15 cellular contexts compared by ENCODE assay signal in genomic region chr9:78278177-78278777, GRCh38. TPM values are rescaled to one million over a fixed set of nuclear protein-coding genes. Genes with fewer than 3 reads are reported as not detected.
DNase-seq lines count a peak whose midpoint lies in the region; FAIRE-seq and TF ChIP-seq lines count a peak whose summit lies in the region.
"Had no signal": no experiment of that assay in that cellular context is flagged by ENCODE, and none has a peak within 500 bp of the region (broad histone marks: within the 10 kb centered on the region; RNA-seq: fewer than 3 reads in every experiment).

No MANE protein-coding gene starts in this region.

- H3K27me3 ChIP-seq in bronchial epithelial cell (ENCODE audit: control insufficient read depth, insufficient read depth, low read length) (no peaks in the 10 kb centered on the region), liver (ENCODE audit: control insufficient read depth in 4 of 4, insufficient read depth in 4 of 4, low read length in 3 of 4) (no peaks in the 10 kb centered on the region), WERI-Rb-1 (ENCODE audit: insufficient read depth, low read depth, severe bottlenecking) (no peaks in the 10 kb centered on the region)
- H3K27me3 ChIP-seq: thyroid gland had no signal

- peaks cover 4 to 35% (median 21%) of the 10 kb centered on the region in 4 donors for H3K4me1 ChIP-seq in liver (ENCODE audit: control insufficient read depth in 4 of 4, insufficient read depth in 4 of 4, low read length in 3 of 4)

- FAIRE-seq in bronchial epithelial cell (lab: Jason Lieb, UNC) (no peak), GM12891 (lab: Jason Lieb, UNC) (no peak)
- FAIRE-seq: H1, kidney, TTC549 had no signal

- no peak for TF ChIP-seq POLR2A in GM12891 (IDR thresholded peaks at IDR 0.05; ENCODE audit: low read depth, low read length)

- TF ChIP-seq CTCF in AG04449 (IDR thresholded peaks at IDR 0.05; ENCODE audit: insufficient read depth, low read length, missing control alignments), result no peak
- no peak for TF ChIP-seq CTCF in bronchial epithelial cell (IDR thresholded peaks at IDR 0.05; ENCODE audit: insufficient read depth, low read length, severe bottlenecking)
- TF ChIP-seq CTCF in liver (IDR thresholded peaks at IDR 0.05; ENCODE audit: low read depth, low read length, missing input control), result no peak
- no peak for TF ChIP-seq CTCF in WERI-Rb-1 (IDR thresholded peaks at IDR 0.05; ENCODE audit: low read depth, low read length)

- H3K36me3 ChIP-seq in bronchial epithelial cell (ENCODE audit: control insufficient read depth, insufficient read depth, low read length) (no peaks in the 10 kb centered on the region), liver (ENCODE audit: control insufficient read depth in 4 of 4, insufficient read depth in 3 of 4, low read depth in 1 of 4, low read length in 3 of 4) (no peaks in the 10 kb centered on the region), WERI-Rb-1 (no peaks in the 10 kb centered on the region; the same call in 1 of the 2 replicates)
- H3K36me3 ChIP-seq: thyroid gland had no signal

- peak; percentile 32 to 42 for TF ChIP-seq RAD21 in liver (IDR thresholded peaks at IDR 0.05)

- CTCF ChIA-PET in AG04449 (lab: Yijun Ruan, JAX), result interaction anchor here (0.6 to 1.6 kb wide), 5 partner anchors 14 to 92 kb away, joined by 3 to 5 read pairs (median 4); no protein-coding TSS in a partner anchor

- WGBS in liver, result 38% methylated on average over 5 of the region's 5 CpGs

- DNase-seq in AG04449 (ENCODE audit: low read depth, low spot score) (peak; percentile 38), bronchial epithelial cell (ENCODE audit: low read depth) (peak; percentile 82), GM12891 (ENCODE audit: insufficient read length, low spot score) (no peak), WERI-Rb-1 (no peak)
- peak; percentile 33 for DNase-seq in Jurkat, Clone E6-1 (ENCODE audit: low read depth, low spot score)
- DNase-seq in activated CD4-positive, alpha-beta T cell treated with anti-CD3 and anti-CD28 coated beads for 48 hours, result no peak
- no peak for DNase-seq in stimulated activated CD4-positive, alpha-beta T cell treated with anti-CD3 and anti-CD28 coated beads, Interleukin-4, amount 100 ng/mL, for 1 hour
- DNase-seq: amygdala, kidney, posterior cingulate gyrus had no signal

- H3K9me3 ChIP-seq in liver (ENCODE audit: control insufficient read depth in 4 of 4, low read length in 3 of 4), result no peaks in the 10 kb centered on the region
- H3K9me3 ChIP-seq in WERI-Rb-1 (ENCODE audit: severe bottlenecking), result no peaks in the 10 kb centered on the region
- H3K9me3 ChIP-seq: thyroid gland had no signal

- peak overlapping the region in 1 of 2 donors; percentile 45 for H3K9ac ChIP-seq in liver (ENCODE audit: low read depth in 1 of 2, low read length in 2 of 2)

- peak overlapping the region; percentile 73 to 85 for H3K27ac ChIP-seq in liver (ENCODE audit: low read depth in 1 of 2, low read length in 2 of 2)
- no peak overlapping the region for H3K27ac ChIP-seq in WERI-Rb-1
- H3K27ac ChIP-seq: epithelial cell of prostate had no signal

- POLR2A ChIA-PET in AG04449 (lab: Yijun Ruan, JAX), result interaction anchor here (1.6 kb wide), 1 partner anchor 19 kb away, joined by 7 read pairs; the partner anchor contains the start of gene PSAT1

- H3K4me3 ChIP-seq in AG04449 (ENCODE audit: low read depth, low read length) (no peak overlapping the region), bronchial epithelial cell (ENCODE audit: low read depth, low read length) (no peak overlapping the region), liver (ENCODE audit: low read depth in 1 of 3, low read length in 3 of 3) (no peak overlapping the region), WERI-Rb-1 (ENCODE audit: low read depth, low read length) (no peak overlapping the region)
- no peak overlapping the region for H3K4me3 ChIP-seq in Jurkat, Clone E6-1 (ENCODE audit: low read length)
- H3K4me3 ChIP-seq: thyroid gland had no signal

TF ChIP-seq in liver, 16 proteins besides CTCF, POLR2A, EP300 and RAD21 (continues in another document):
- peak; percentile 78 to 79 for TF ChIP-seq HNF4A (conservative IDR thresholded peaks at IDR 0.05)
- peak in 1 of 2 donors; percentile 31 for TF ChIP-seq GABPA (IDR thresholded peaks at IDR 0.05 in 1 of 2, conservative IDR thresholded peaks at IDR 0.05 in 1 of 2)
- TF ChIP-seq REST (IDR thresholded peaks at IDR 0.05), result peak; percentile 29
- peak; percentile 80 for TF ChIP-seq SP1 (IDR thresholded peaks at IDR 0.05)
- peak; percentile 68 to 79 for TF ChIP-seq RXRA (IDR thresholded peaks at IDR 0.05)
- peak; percentile 50 to 75 for TF ChIP-seq JUND (IDR thresholded peaks at IDR 0.05)
- peak; percentile 72 for TF ChIP-seq FOXA2 (IDR thresholded peaks at IDR 0.05)
- peak; percentile 83 for TF ChIP-seq YY1 (IDR thresholded peaks at IDR 0.05)
- peak; percentile 14 for TF ChIP-seq HNF4G (IDR thresholded peaks at IDR 0.05)

TF ChIP-seq in GM12891, 5 proteins besides CTCF, POLR2A, EP300 and RAD21:
- no peak for TF ChIP-seq POU2F2 (IDR thresholded peaks at IDR 0.05; ENCODE audit: low read depth, low read length)
- no peak for TF ChIP-seq POLR2AphosphoS5 (IDR thresholded peaks at IDR 0.05; ENCODE audit: low read depth, low read length)
- TF ChIP-seq PAX5 (IDR thresholded peaks at IDR 0.05; ENCODE audit: insufficient read depth, low read length, severe bottlenecking), result no peak
- no peak for TF ChIP-seq SPI1 (IDR thresholded peaks at IDR 0.05; ENCODE audit: low read depth, low read length)
- TF ChIP-seq TAF1 (IDR thresholded peaks at IDR 0.05; ENCODE audit: low read depth, low read length), result no peak
TF ChIP-seq in GM12891: peak in this region for 0.

RNA-seq across cellular contexts. Expression of gene PSAT1, which starts 18.6 kb away (rescaled TPM):
- polyA plus RNA-seq in Jurkat, Clone E6-1 (2012; ENCODE audit: insufficient read depth, insufficient read length), result 161 TPM
- 142 and 241 TPM in 2 replicates for total RNA-seq in bronchial epithelial cell
- total RNA-seq in liver, result 10 to 100 TPM; 28.0 to 57.1 TPM
- 100 to 1,000 TPM in 1 of 2 donors, 10 to 100 TPM in 1; 76.5 to 156 TPM for polyA plus RNA-seq in liver
- 11.0 TPM for polyA plus RNA-seq in GM12891 (2012; ENCODE audit: low read depth, missing spikeins)

RNA-seq across cellular contexts. Expression of gene CEP78, which starts 42.4 kb away (rescaled TPM):
- 45.9 TPM for polyA plus RNA-seq in Jurkat, Clone E6-1 (2012; ENCODE audit: insufficient read depth, insufficient read length)
- total RNA-seq in bronchial epithelial cell (5.9 and 7.4 TPM in 2 replicates), liver (10 to 100 TPM in 1 of 2 donors, 1 to 10 TPM in 1; 8.9 to 12.0 TPM)
- polyA plus RNA-seq in liver, result 1 to 10 TPM; 2.6 to 3.9 TPM
- polyA plus RNA-seq in GM12891 (2012; ENCODE audit: low read depth, missing spikeins), result 8.5 TPM

Comparison
In these comparisons a context has a peak if more than half of its experiments do, and no peak if none do; other contexts are left out.
1. DNase-seq: peak in AG04449 (single experiment), Jurkat, Clone E6-1 (single experiment) and bronchial epithelial cell (single experiment); none in GM12891 (single experiment), activated CD4-positive, alpha-beta T cell treated with anti-CD3 and anti-CD28 coated beads for 48 hours (single experiment), stimulated activated CD4-positive, alpha-beta T cell treated with anti-CD3 and anti-CD28 coated beads, Interleukin-4, amount 100 ng/mL, for 1 hour (single experiment) and WERI-Rb-1 (single experiment).